ENCODE assay signal across 8 cellular contexts in the genomic region with DNA sequence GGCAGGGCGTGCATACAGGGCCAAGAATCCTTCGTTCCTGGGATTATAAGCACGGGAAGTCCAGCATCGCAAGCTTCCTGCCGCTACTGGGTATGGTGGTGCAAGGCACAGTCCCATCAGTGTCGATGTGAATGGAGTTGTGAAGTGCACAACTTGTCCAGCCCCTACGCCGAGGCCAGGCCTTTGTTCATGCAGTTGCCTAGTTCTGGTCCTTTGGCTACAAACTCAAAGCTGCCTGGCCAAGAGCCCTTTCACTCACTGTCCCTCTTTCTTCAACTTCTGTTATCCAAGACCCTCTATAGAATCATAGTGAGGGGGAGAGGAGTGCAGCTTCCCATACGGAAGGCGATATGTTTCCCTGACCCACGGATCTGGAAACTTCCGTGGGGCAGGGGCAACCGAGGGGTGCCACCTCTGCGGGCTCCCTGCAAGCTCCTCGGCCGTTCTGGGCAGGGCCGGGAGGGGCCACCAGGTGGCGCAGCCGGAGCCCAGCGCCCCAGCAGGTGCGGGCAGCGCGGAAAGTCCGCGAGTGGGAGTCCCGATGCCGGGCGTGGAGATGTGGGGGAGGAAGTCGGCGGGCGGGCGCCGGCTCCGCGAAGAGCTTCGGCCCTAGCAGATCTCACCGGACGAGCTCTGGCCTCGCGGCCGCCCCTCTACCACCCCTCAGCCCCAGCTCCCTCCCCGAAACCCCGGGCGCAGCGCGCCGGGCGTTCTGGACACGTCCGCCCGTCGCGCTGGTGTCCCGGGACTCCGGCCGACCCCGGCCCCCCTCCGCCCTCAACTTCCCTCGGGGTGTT. TPM values are rescaled to one million over a fixed set of nuclear protein-coding genes. Genes with fewer than 3 reads are reported as not detected.
A peak's percentile ranks its signal among the peaks of the same experiment; 100 is the strongest.
DNase-seq lines count a peak whose midpoint lies in the region; ATAC-seq, FAIRE-seq and TF ChIP-seq lines count a peak whose summit lies in the region.

No MANE protein-coding gene starts in this region.

- H3K18ac ChIP-seq in H1 (ENCODE audit: extremely low read depth, low read length): no peak overlapping the region

- no peak for FAIRE-seq in H1 (lab: Jason Lieb, UNC)

- H3K79me1 ChIP-seq in H1 (ENCODE audit: low read depth, low read length): no peaks in the 10 kb centered on the region

- CTCF ChIA-PET in H1 (lab: Charles Lee; ENCODE audit: partially characterized antibody): interaction anchor here (0.6 to 3.7 kb wide), 58 partner anchors 9 to 1018 kb away, joined by 3 to 52 read pairs (median 5); a partner anchor contains a TSS

- peak; percentile 60 for ATAC-seq in HG02840 (IDR thresholded peaks at IDR 0.05; ENCODE audit: low FRiP score, unreplicated experiment)

- peak; percentile 36 to 61; a peak in 3 of 4 replicates for TF ChIP-seq RAD21 in H1 (IDR thresholded peaks at IDR 0.05 in 1 of 2, conservative IDR thresholded peaks at IDR 0.05 in 1 of 2; ENCODE audit: low read depth in 2 of 2, low read length in 2 of 2)

- no peak for TF ChIP-seq EP300 in H1 (IDR thresholded peaks at IDR 0.05; ENCODE audit: borderline replicate concordance in 1 of 2, low read depth in 2 of 2, low read length in 2 of 2)

- peak overlapping the region; percentile 37; the same call in 1 of the 2 replicates for H2AFZ ChIP-seq in H1 (ENCODE audit: low read length)

- no peak overlapping the region for H2AK5ac ChIP-seq in H1 (ENCODE audit: low read depth, low read length)

- no peak overlapping the region for H4K5ac ChIP-seq in H1 (ENCODE audit: insufficient read length, low read depth, low read length)

- peaks cover 5% of the 10 kb centered on the region for H3K23me2 ChIP-seq in H1 (ENCODE audit: low read depth, low read length)

- H3K56ac ChIP-seq in H1 (replicated peaks; ENCODE audit: insufficient read length, low read depth, low read length): no peak overlapping the region

- POLR2A ChIA-PET in H1 (lab: Charles Lee; ENCODE audit: partially characterized antibody): interaction anchor here (0.6 to 3.0 kb wide), 7 partner anchors 34 to 586 kb away, joined by 3 to 14 read pairs (median 3); a partner anchor contains a TSS

- H3K14ac ChIP-seq in H1 (ENCODE audit: insufficient read length): no peak overlapping the region

- H3K4ac ChIP-seq in H1 (replicated peaks; ENCODE audit: insufficient read length, low read depth, low read length): no peak overlapping the region

- H3K9me3 ChIP-seq in H1 (ENCODE audit: insufficient read depth in 2 of 2, low read depth in 1 of 2, low read length in 1 of 2): no peaks in the 10 kb centered on the region

- no peak overlapping the region for H3K27ac ChIP-seq in H1 (ENCODE audit: low read depth, low read length)

- TF ChIP-seq CTCF in H1 (IDR thresholded peaks at IDR 0.05; ENCODE audit: control extremely low read depth in 1 of 3, insufficient read depth in 1 of 3, low read depth in 1 of 3, low read length in 3 of 3): peak; percentile 71 to 84 (median 82)

- no peak overlapping the region; the same call in 1 of the 2 replicates for H2BK5ac ChIP-seq in H1 (ENCODE audit: low read depth, low read length)

- H3K36me3 ChIP-seq in H1 (ENCODE audit: control insufficient read depth in 2 of 4, insufficient read depth in 4 of 4, low read length in 3 of 4): no peaks in the 10 kb centered on the region

- WGBS in H1 (ENCODE audit: extremely low coverage in 1 of 2, insufficient coverage in 1 of 2, insufficient read length in 1 of 2, insufficient replicate concordance in 2 of 2, low coverage in 1 of 2, low lambda C conversion rate in 2 of 2, missing lambda C conversion rate in 1 of 2), 2 experiments: 44% methylated on average over 17 of the region's 59 CpGs; no CpG with 5 or more reads in 1 of the 2 experiments

- H3K23ac ChIP-seq in H1 (ENCODE audit: insufficient read length): no peak overlapping the region

- H4K8ac ChIP-seq in H1 (ENCODE audit: extremely low read depth, insufficient read depth, low read length): no peak overlapping the region; the same call in 1 of the 2 replicates

- peak overlapping the region; percentile 74 to 96 for H3K4me2 ChIP-seq in H1 (ENCODE audit: insufficient read depth in 1 of 2, low read depth in 2 of 2, low read length in 2 of 2)

- no peak overlapping the region for H2BK12ac ChIP-seq in H1 (ENCODE audit: low read depth, low read length)

- no peak overlapping the region for H2BK120ac ChIP-seq in H1 (replicated peaks; ENCODE audit: low read depth, low read length)

- no peaks in the 10 kb centered on the region; a peak in 2 of 7 replicates for H3K4me1 ChIP-seq in H1 (replicated peaks in 1 of 4; ENCODE audit: control insufficient read depth in 3 of 4, insufficient read depth in 4 of 4, low read length in 3 of 4)

- H2BK20ac ChIP-seq in H1 (ENCODE audit: low read length): no peak overlapping the region

- DNase-seq in NCI-H446 (lab: John Stamatoyannopoulos, UW) (peak; percentile 20 to 45), NCI-H446 treated with DMSO at 0.1 percent for 48 hours (lab: John Stamatoyannopoulos, UW) (no peak), NCI-H2171 treated with DMSO at 0.1 percent for 48 hours (lab: John Stamatoyannopoulos, UW) (peak; percentile 46), H1 (ENCODE audit: low read depth in 1 of 2, low spot score in 2 of 2) (peak in 1 of 2 experiments; percentile 90), midbrain (lab: John Stamatoyannopoulos, UW) (peak; percentile 69)
- peak; percentile 60 to 80 for DNase-seq in activated CD8-positive, alpha-beta memory T cell treated with anti-CD3 and anti-CD28 coated beads for 1 hour (ENCODE audit: extremely low read depth in 1 of 2, low read depth in 1 of 2)
- peak; percentile 82 to 84 for DNase-seq in stimulated activated CD8-positive, alpha-beta memory T cell treated with anti-CD3 and anti-CD28 coated beads, Interleukin-2, amount 100 ng/mL, for 48 hours (ENCODE audit: low read depth in 2 of 2)

- H3K27me3 ChIP-seq in H1 (replicated peaks in 1 of 4; ENCODE audit: control insufficient read depth in 3 of 4, extremely low read depth in 1 of 4, insufficient read depth in 3 of 4, low read length in 3 of 4): peaks cover 9 to 31% (median 16%) of the 10 kb centered on the region in 4 experiments; a peak in 6 of 7 replicates

- no peak overlapping the region for H4K91ac ChIP-seq in H1 (replicated peaks; ENCODE audit: insufficient read length, low read length)

- H3K9ac ChIP-seq in H1 (replicated peaks in 1 of 4; ENCODE audit: extremely low read depth in 1 of 4, low read depth in 3 of 4, low read length in 3 of 4): peak overlapping the region in 1 of 4 experiments; percentile 68; a peak in 2 of 7 replicates

- H3K4me3 ChIP-seq in H1 (ENCODE audit: extremely low read depth in 1 of 4, insufficient read depth in 2 of 4, low read depth in 3 of 4, low read length in 4 of 4): peak overlapping the region; percentile 27 to 78 (median 56)

- H2BK15ac ChIP-seq in H1 (ENCODE audit: low read length): peak overlapping the region; percentile 49; the same call in 1 of the 2 replicates

- no peaks in the 10 kb centered on the region for H3K79me2 ChIP-seq in H1 (ENCODE audit: control insufficient read depth in 1 of 2, insufficient read depth in 2 of 2, low read length in 2 of 2)

- no peaks in the 10 kb centered on the region for H4K20me1 ChIP-seq in H1 (replicated peaks in 1 of 2; ENCODE audit: control insufficient read depth in 1 of 2, insufficient read depth in 2 of 2, low read length in 2 of 2)

- TF ChIP-seq POLR2A in H1 (IDR thresholded peaks at IDR 0.05; ENCODE audit: control extremely low read depth in 1 of 2, low read depth in 2 of 2, low read length in 2 of 2): no peak

TF ChIP-seq in H1, 55 proteins besides CTCF, POLR2A, EP300 and RAD21:
- TF ChIP-seq BACH1 (IDR thresholded peaks at IDR 0.05; ENCODE audit: low read length): peak; percentile 90
- TF ChIP-seq HDAC2 (IDR thresholded peaks at IDR 0.05; ENCODE audit: borderline replicate concordance in 1 of 2, low read depth in 2 of 2, low read length in 2 of 2): peak; percentile 62 to 88; a peak in 2 of 4 replicates
- no peak for TF ChIP-seq CHD2 (IDR thresholded peaks at IDR 0.05; ENCODE audit: low read length)
- peak; percentile 84; the same call in 1 of the 2 replicates for TF ChIP-seq RBBP5 (IDR thresholded peaks at IDR 0.05; ENCODE audit: borderline replicate concordance, low read depth, low read length)
- no peak for TF ChIP-seq SP1 (IDR thresholded peaks at IDR 0.05; ENCODE audit: low read depth, low read length)
- TF ChIP-seq KDM4A (IDR thresholded peaks at IDR 0.05; ENCODE audit: low read depth, low read length, severe bottlenecking): peak; percentile 29
- peak; percentile 80 for TF ChIP-seq ASH2L (IDR thresholded peaks at IDR 0.05; ENCODE audit: low read length)
- TF ChIP-seq TCF12 (IDR thresholded peaks at IDR 0.05; ENCODE audit: low read depth, low read length): peak; percentile 28; the same call in 1 of the 2 replicates
- no peak for TF ChIP-seq SIRT6 (IDR thresholded peaks at IDR 0.05; ENCODE audit: low read length)

RNA-seq across cellular contexts. Expression of a gene that starts 0.7 kb away (rescaled TPM):
- 2.1 and 4.1 TPM in 2 replicates for total RNA-seq in H1 (2021; fragmentation: NEBNext Ultra II Directional; extraction: Animal tissue kit (Norgen Biotek cat#: 25700))
- 1.0 and 1.1 TPM in 2 replicates for polyA plus RNA-seq in H1 (2011; rRNA removed)
- polyA plus RNA-seq in H1 (2011; cell fraction: cytosol; rRNA removed): 1.0 TPM
- 1.3 TPM for polyA plus RNA-seq in H1 (2011; cell fraction: nucleus; rRNA removed)
- 1.2 to 1.8 TPM (median 1.7 TPM) in 4 replicates for polyA plus RNA-seq in H1 (2012, experiment 1 of 2)
- 0.10 TPM for polyA plus RNA-seq in H1 (2012, experiment 2 of 2)
- 0.99 TPM for polyA plus RNA-seq in H1 (2013, experiment 1 of 2)
- 1.1 TPM for polyA plus RNA-seq in H1 (2013, experiment 2 of 2)
- polyA minus RNA-seq in H1 (2011; rRNA and poly(A)+ RNA removed): 6.1 and 8.0 TPM in 2 replicates
- polyA minus RNA-seq in H1 (2011; cell fraction: cytosol; rRNA and poly(A)+ RNA removed): 4.0 TPM
- 5.6 TPM for polyA minus RNA-seq in H1 (2011; cell fraction: nucleus; rRNA and poly(A)+ RNA removed)
